In genomic region chr22:40919446-40919845, GRCh38 we compare ENCODE assay signal across 23 cellular contexts. TPM values are rescaled to one million over a fixed set of nuclear protein-coding genes. Genes with fewer than 3 reads are reported as not detected.
DNase-seq lines count a peak whose midpoint lies in the region; FAIRE-seq and TF ChIP-seq lines count a peak whose summit lies in the region.
"Had no signal": no experiment of that assay in that cellular context is flagged by ENCODE, and none has a peak within 500 bp of the region (broad histone marks: within the 10 kb centered on the region; RNA-seq: fewer than 3 reads in every experiment).

No MANE protein-coding gene starts in this region.

- intact Hi-C loops in kidney (cut with DNase I) = no loop called here

- H2BK5ac ChIP-seq in trophoblast cell (ENCODE audit: low read depth, low read length, poor library complexity) = no peak overlapping the region

- H3K14ac ChIP-seq in trophoblast cell (ENCODE audit: low read length) = no peak overlapping the region

- H3K4ac ChIP-seq in trophoblast cell (ENCODE audit: low read depth, low read length) = no peak overlapping the region

- H3K36me3 ChIP-seq in HAP-1 (replicated peaks) = peaks cover 27% of the 10 kb centered on the region
- peaks cover 13 to 25% of the 10 kb centered on the region in 2 experiments for H3K36me3 ChIP-seq in trophoblast cell (ENCODE audit: control insufficient read depth in 1 of 2, insufficient read depth in 2 of 2, low read length in 2 of 2)
- peaks cover 6 to 14% of the 10 kb centered on the region in 2 donors for H3K36me3 ChIP-seq in kidney (ENCODE audit: control insufficient read depth in 1 of 2, insufficient read depth in 2 of 2, low read length in 2 of 2)

- no peak overlapping the region for H2BK120ac ChIP-seq in trophoblast cell (ENCODE audit: insufficient read depth, low read length, poor library complexity)

- no peaks in the 10 kb centered on the region for H3K79me2 ChIP-seq in trophoblast cell (ENCODE audit: control insufficient read depth, insufficient read depth, low read length, poor library complexity)

- H4K8ac ChIP-seq in trophoblast cell (ENCODE audit: low read depth, low read length) = no peak overlapping the region

- H3K27ac ChIP-seq in trophoblast cell (ENCODE audit: low read depth, low read length) = no peak overlapping the region
- no peak overlapping the region for H3K27ac ChIP-seq in kidney (ENCODE audit: low read depth in 2 of 2, low read length in 2 of 2)
- H3K27ac ChIP-seq: BLaER1 had no signal

- no peak overlapping the region for H3K4me2 ChIP-seq in trophoblast cell (ENCODE audit: low read length)
- H3K4me2 ChIP-seq: BLaER1 had no signal

- H3K9me3 ChIP-seq in HAP-1 (no peaks in the 10 kb centered on the region), trophoblast cell (ENCODE audit: insufficient read depth, low read depth, low read length) (no peaks in the 10 kb centered on the region), kidney (ENCODE audit: control insufficient read depth in 1 of 2, low read length in 2 of 2) (no peaks in the 10 kb centered on the region)
- H3K9me3 ChIP-seq: BLaER1, MG63 had no signal

- H3K4me3 ChIP-seq in HAP-1 = no peak overlapping the region
- no peak overlapping the region for H3K4me3 ChIP-seq in trophoblast cell (ENCODE audit: low read depth, low read length)
- no peak overlapping the region for H3K4me3 ChIP-seq in kidney (ENCODE audit: low read length in 2 of 2)
- H3K4me3 ChIP-seq: BLaER1, MG63 had no signal

- in situ Hi-C loops in HAP-1 (cut with MboI; ENCODE audit: low sequenced_read_pairs) = no loop called here

- no peak for FAIRE-seq in kidney (lab: Jason Lieb, UNC)
- FAIRE-seq: HTR-8/SVneo had no signal

- no peak overlapping the region for H3K9ac ChIP-seq in trophoblast cell (ENCODE audit: low read length)
- no peak overlapping the region for H3K9ac ChIP-seq in kidney (ENCODE audit: low read length in 2 of 2)
- H3K9ac ChIP-seq: BLaER1 had no signal

- no peak overlapping the region for H3K23ac ChIP-seq in trophoblast cell (ENCODE audit: low read length)

- H4K12ac ChIP-seq in trophoblast cell (ENCODE audit: low read depth, low read length) = no peak overlapping the region

- TF ChIP-seq CTCF in kidney (IDR thresholded peaks at IDR 0.05; ENCODE audit: borderline replicate concordance, extremely low read depth, insufficient read depth) = no peak

- H3K79me1 ChIP-seq in trophoblast cell (ENCODE audit: low read length) = no peaks in the 10 kb centered on the region

- H3K4me1 ChIP-seq in HAP-1 = peaks cover 11% of the 10 kb centered on the region
- no peaks in the 10 kb centered on the region for H3K4me1 ChIP-seq in trophoblast cell (ENCODE audit: control insufficient read depth in 1 of 2, insufficient read depth in 2 of 2, low read length in 2 of 2)
- H3K4me1 ChIP-seq in kidney (ENCODE audit: control insufficient read depth in 1 of 2, insufficient read depth in 1 of 2, low read depth in 1 of 2, low read length in 2 of 2) = no peaks in the 10 kb centered on the region
- H3K4me1 ChIP-seq: BLaER1 had no signal

- no peak overlapping the region for H4K91ac ChIP-seq in trophoblast cell (ENCODE audit: low read depth, low read length)

- no CpG with 5 or more reads among the region's 5 CpGs for WGBS in trophoblast cell (ENCODE audit: extremely low coverage, insufficient coverage, insufficient read length)

- DNase-seq in HAP-1 (ENCODE audit: low spot score in 2 of 2) (peak; percentile 47 to 74), fibroblast of gingiva (ENCODE audit: low read depth) (peak; percentile 86), trophoblast cell (peak; percentile 40 to 86), GM19238 (ENCODE audit: insufficient read length, low spot score) (no peak), COLO668 (lab: John Stamatoyannopoulos, UW; ENCODE audit: unreplicated experiment) (no peak), kidney (no peak)
- DNase-seq in activated effector memory CD4-positive, alpha-beta T cell treated with anti-CD3 and anti-CD28 coated beads, Interleukin-2, amount 50 U/mL, for 16 hours = no peak
- DNase-seq: Calu3; CD4-positive, alpha-beta memory T cell; EL; HCEC 1CT; Kasumi-1; MG63; NCI-H1048; NCI-H1436 treated with DMSO at 0.1 percent for 48 hours; NCI-H2029; NCI-H526; PC-3; RPMI8226; SHP77 treated with DMSO at 0.1 percent for 48 hours had no signal

- H3K18ac ChIP-seq in trophoblast cell (ENCODE audit: low read length) = no peak overlapping the region

- no peak overlapping the region for H2AK5ac ChIP-seq in trophoblast cell (ENCODE audit: low read length)

- no peak overlapping the region for H2BK12ac ChIP-seq in trophoblast cell (ENCODE audit: low read length)

- H2AFZ ChIP-seq in trophoblast cell (ENCODE audit: insufficient read depth, low read length, poor library complexity) = no peak overlapping the region

- H3K27me3 ChIP-seq in HAP-1 (ENCODE audit: low read depth) = no peaks in the 10 kb centered on the region
- no peaks in the 10 kb centered on the region for H3K27me3 ChIP-seq in trophoblast cell (ENCODE audit: insufficient read depth, low read length)
- H3K27me3 ChIP-seq: BLaER1, MG63 had no signal

RNA-seq across cellular contexts. Expression of gene RBX1, which starts 31.7 kb away (rescaled TPM):
- 94.4 and 100.0 TPM in 2 replicates for polyA plus RNA-seq in trophoblast cell (2013)
- 56.2 TPM for total RNA-seq in kidney
- polyA plus RNA-seq in kidney (ENCODE audit: insufficient read depth, low read depth, low replicate concordance) = 92.2 TPM

RNA-seq across cellular contexts. Expression of gene DNAJB7, which starts 57.5 kb away (rescaled TPM):
- not detected in 2 replicates for polyA plus RNA-seq in trophoblast cell (2013)
- not detected for total RNA-seq in kidney
- not detected for polyA plus RNA-seq in kidney (ENCODE audit: insufficient read depth, low read depth, low replicate concordance)
- total RNA-seq: Calu3; CD4-positive, alpha-beta memory T cell; PC-3 had no signal
- polyA plus RNA-seq: AG04450; CD4-positive, alpha-beta memory T cell had no signal

Comparison
In these comparisons a context has a peak if more than half of its experiments do, and no peak if none do; other contexts are left out.
1. DNase-seq: peak in HAP-1 (2 of 2), fibroblast of gingiva (single experiment) and trophoblast cell (2 of 2); none in GM19238 (single experiment), COLO668 (single experiment), activated effector memory CD4-positive, alpha-beta T cell treated with anti-CD3 and anti-CD28 coated beads, Interleukin-2, amount 50 U/mL, for 16 hours (single experiment) and kidney (single experiment).